Comparison of ENCODE assay signal across 8 cellular contexts in the genomic region with DNA sequence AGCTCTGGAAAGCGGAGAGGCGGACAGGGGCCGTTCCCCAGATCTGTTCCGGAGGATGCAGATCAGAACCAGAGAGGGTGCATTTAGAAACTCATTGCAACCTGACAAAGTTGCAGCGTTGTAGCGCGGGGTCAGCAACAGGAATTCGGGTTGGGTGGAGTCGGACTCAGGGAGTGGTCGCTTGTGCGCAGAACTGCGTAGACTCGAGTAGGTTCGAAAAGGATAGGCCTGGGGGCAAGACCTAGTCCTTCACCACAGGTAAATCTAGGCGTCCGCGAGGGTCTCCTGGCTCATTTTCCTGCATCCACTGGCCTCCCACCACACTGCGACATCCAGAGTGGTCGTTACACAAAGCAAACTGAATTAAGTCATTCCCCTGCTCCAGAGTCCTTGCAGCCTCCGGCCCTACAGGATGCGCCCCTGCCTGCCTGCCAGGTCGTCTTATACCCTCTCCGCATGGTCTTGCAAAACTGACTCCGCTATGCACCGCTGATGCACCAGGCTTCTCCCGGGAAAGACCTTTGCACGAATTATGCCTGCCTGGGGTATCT. TPM values are rescaled to one million over a fixed set of nuclear protein-coding genes. Genes with fewer than 3 reads are reported as not detected.
DNase-seq lines count a peak whose midpoint lies in the region; ATAC-seq and TF ChIP-seq lines count a peak whose summit lies in the region.
"Had no signal": no experiment of that assay in that cellular context is flagged by ENCODE, and none has a peak within 500 bp of the region (broad histone marks: within the 10 kb centered on the region; RNA-seq: fewer than 3 reads in every experiment).

No MANE protein-coding gene starts in this region.

- H3K9ac ChIP-seq in HUES48 (ENCODE audit: low read depth, low read length) = peak overlapping the region; percentile 51; the same call in 1 of the 2 replicates

- no peak for TF ChIP-seq CTCF in gastrocnemius medialis (IDR thresholded peaks at IDR 0.05 in 4 of 5, conservative IDR thresholded peaks at IDR 0.05 in 1 of 5)

- no peak for DNase-seq in activated T-helper 2 cell treated with anti-CD3 and anti-CD28 coated beads, Interferon-gamma antibody, Interleukin-2, Interleukin-4, amounts not matched to agents 10 μg/mL and 5 μg/mL and 100 μg/mL, durations not matched to agents 14 hours and 24 hours and 36 hours (ENCODE audit: low spot score)
- DNase-seq in iPS DF 6.9 (ENCODE audit: low read depth, low spot score) (no peak), gastrocnemius medialis (no peak)
- DNase-seq: SHP77 treated with DMSO at 0.1 percent for 48 hours had no signal

- WGBS in iPS DF 6.9 (ENCODE audit: insufficient coverage, insufficient read length) = no CpG with 5 or more reads among the region's 27 CpGs

- H3K4me3 ChIP-seq in HUES48 (ENCODE audit: low read depth, low read length) (peak overlapping the region; percentile 84), iPS DF 6.9 (ENCODE audit: low read length) (peak overlapping the region; percentile 51; the same call in 1 of the 2 replicates), gastrocnemius medialis (peak overlapping the region; percentile 14 to 47 (median 34))

- intact Hi-C loops in activated T-helper 2 cell treated with anti-CD3 and anti-CD28 coated beads, Interferon-gamma antibody, Interleukin-2, Interleukin-4, amounts not matched to agents 10 μg/mL and 5 μg/mL and 100 μg/mL, durations not matched to agents 14 hours and 24 hours and 36 hours (cut with micrococcal nuclease) = loop anchor here (5.0 kb wide), 1 partner anchor 85 kb away; no protein-coding TSS in a partner anchor
- intact Hi-C loops in gastrocnemius medialis (cut with DNase I; ENCODE audit: low total_unique reads) = loop anchor here (5.0 kb wide), 1 partner anchor 85 kb away; no protein-coding TSS in a partner anchor

- H3K27ac ChIP-seq in HUES48 (ENCODE audit: low read depth, low read length) (no peak overlapping the region), iPS DF 6.9 (ENCODE audit: low read length) (no peak overlapping the region), gastrocnemius medialis (no peak overlapping the region)

- peak overlapping the region; percentile 75 for H3K4me3 Mint-ChIP-seq in activated T-helper 2 cell treated with anti-CD3 and anti-CD28 coated beads, Interferon-gamma antibody, Interleukin-2, Interleukin-4, amounts not matched to agents 10 μg/mL and 5 μg/mL and 100 μg/mL, durations not matched to agents 14 hours and 24 hours and 36 hours (ENCODE audit: low read depth)

- H3K36me3 Mint-ChIP-seq in activated T-helper 2 cell treated with anti-CD3 and anti-CD28 coated beads, Interferon-gamma antibody, Interleukin-2, Interleukin-4, amounts not matched to agents 10 μg/mL and 5 μg/mL and 100 μg/mL, durations not matched to agents 14 hours and 24 hours and 36 hours (ENCODE audit: low read depth) = peaks cover 6% of the 10 kb centered on the region

- no peaks in the 10 kb centered on the region for H3K9me3 ChIP-seq in HUES48 (ENCODE audit: control insufficient read depth, insufficient read depth, low read length)
- no peaks in the 10 kb centered on the region for H3K9me3 ChIP-seq in iPS DF 6.9 (ENCODE audit: control insufficient read depth, insufficient read depth, low read length)
- H3K9me3 ChIP-seq in gastrocnemius medialis = no peaks in the 10 kb centered on the region

- no peak overlapping the region for H3K27ac Mint-ChIP-seq in activated T-helper 2 cell treated with anti-CD3 and anti-CD28 coated beads, Interferon-gamma antibody, Interleukin-2, Interleukin-4, amounts not matched to agents 10 μg/mL and 5 μg/mL and 100 μg/mL, durations not matched to agents 14 hours and 24 hours and 36 hours

- no peak for ATAC-seq in gastrocnemius medialis
- no peak for ATAC-seq in activated CD4-positive, CD25-positive, alpha-beta regulatory T cell treated with anti-CD3 and anti-CD28 coated beads, Interleukin-2, amount 50 U/mL, for 24 hours
- no peak for ATAC-seq in HG02623 (IDR thresholded peaks at IDR 0.05; ENCODE audit: unreplicated experiment)
- no peak for ATAC-seq in GM18867 (IDR thresholded peaks at IDR 0.05; ENCODE audit: unreplicated experiment)

- TF ChIP-seq POLR2A in gastrocnemius medialis (IDR thresholded peaks at IDR 0.05) = no peak

- H3K27me3 ChIP-seq in HUES48 (ENCODE audit: control insufficient read depth, insufficient read depth, low read length) = peaks cover 70% of the 10 kb centered on the region
- peaks cover 53% of the 10 kb centered on the region for H3K27me3 ChIP-seq in iPS DF 6.9 (ENCODE audit: control insufficient read depth, insufficient read depth, low read length)
- H3K27me3 ChIP-seq in gastrocnemius medialis = peaks cover 31 to 32% (median 31%) of the 10 kb centered on the region in 3 donors

- H3K36me3 ChIP-seq in HUES48 (ENCODE audit: control insufficient read depth, insufficient read depth, low read length) (no peaks in the 10 kb centered on the region), iPS DF 6.9 (ENCODE audit: control insufficient read depth, insufficient read depth, low read length) (no peaks in the 10 kb centered on the region), gastrocnemius medialis (no peaks in the 10 kb centered on the region)

- peaks cover 22% of the 10 kb centered on the region for H3K4me1 Mint-ChIP-seq in activated T-helper 2 cell treated with anti-CD3 and anti-CD28 coated beads, Interferon-gamma antibody, Interleukin-2, Interleukin-4, amounts not matched to agents 10 μg/mL and 5 μg/mL and 100 μg/mL, durations not matched to agents 14 hours and 24 hours and 36 hours (ENCODE audit: low read depth)

- H3K9me3 Mint-ChIP-seq in activated T-helper 2 cell treated with anti-CD3 and anti-CD28 coated beads, Interferon-gamma antibody, Interleukin-2, Interleukin-4, amounts not matched to agents 10 μg/mL and 5 μg/mL and 100 μg/mL, durations not matched to agents 14 hours and 24 hours and 36 hours = peaks cover 10% of the 10 kb centered on the region

- peaks cover 41% of the 10 kb centered on the region for H3K27me3 Mint-ChIP-seq in activated T-helper 2 cell treated with anti-CD3 and anti-CD28 coated beads, Interferon-gamma antibody, Interleukin-2, Interleukin-4, amounts not matched to agents 10 μg/mL and 5 μg/mL and 100 μg/mL, durations not matched to agents 14 hours and 24 hours and 36 hours (ENCODE audit: low read depth)

- H3K4me1 ChIP-seq in HUES48 (ENCODE audit: control insufficient read depth, insufficient read depth, low read length) (peaks cover 14% of the 10 kb centered on the region), iPS DF 6.9 (ENCODE audit: control insufficient read depth, insufficient read depth, low read length) (no peaks in the 10 kb centered on the region), gastrocnemius medialis (no peaks in the 10 kb centered on the region)

- in situ Hi-C loops in gastrocnemius medialis (cut with MboI; ENCODE audit: low sequenced_read_pairs in 4 of 4) = no loop called here

RNA-seq across cellular contexts. Expression of a gene that starts 4.7 kb away (rescaled TPM):
- total RNA-seq in activated T-helper 2 cell treated with anti-CD3 and anti-CD28 coated beads, Interferon-gamma antibody, Interleukin-2, Interleukin-4, amounts not matched to agents 10 μg/mL and 5 μg/mL and 100 μg/mL, durations not matched to agents 14 hours and 24 hours and 36 hours = 22.9 and 24.9 TPM in 2 replicates
- 10 to 100 TPM; 12.7 to 23.6 (median 18.2) TPM for total RNA-seq in gastrocnemius medialis

Comparison
In these comparisons a context has a peak if more than half of its experiments do, and no peak if none do; other contexts are left out.
1. H3K4me3 ChIP-seq: peak in every context shown above with its lines; median percentile 84 in HUES48; 51 in iPS DF 6.9; 34 in gastrocnemius medialis.